12 cellular contexts compared by ENCODE assay signal in the genomic region with DNA sequence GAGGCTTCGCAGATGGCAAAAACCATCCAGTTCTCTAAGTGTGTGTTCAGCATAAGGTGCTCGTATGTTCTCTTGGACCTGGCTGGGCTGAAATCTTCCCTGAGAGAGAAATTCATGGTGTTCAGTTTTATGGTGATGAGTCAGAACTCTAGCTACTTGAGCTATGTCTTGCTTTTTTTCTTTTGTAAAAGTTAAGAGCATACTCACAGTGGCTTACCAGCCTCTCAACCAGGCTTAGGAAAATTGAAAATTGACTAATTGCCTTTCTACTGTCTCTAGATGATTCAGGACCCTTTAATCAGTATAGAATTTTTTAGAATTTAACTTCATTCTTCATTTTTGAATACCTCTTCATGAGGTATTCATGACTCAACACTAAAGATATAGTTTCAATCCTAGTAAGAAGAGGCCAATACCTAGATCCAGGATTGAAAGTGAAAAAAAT.
DNase-seq lines count a peak whose midpoint lies in the region; ATAC-seq, FAIRE-seq and TF ChIP-seq lines count a peak whose summit lies in the region.
"Had no signal": no experiment of that assay in that cellular context is flagged by ENCODE, and none has a peak within 500 bp of the region (broad histone marks: within the 10 kb centered on the region; RNA-seq: fewer than 3 reads in every experiment).

No MANE protein-coding gene starts in this region.

- dilution Hi-C loops in mammary epithelial cell (cut with HindIII; ENCODE audit: low sequenced_read_pairs) = no loop called here

- no peak overlapping the region for H3K9ac ChIP-seq in mammary epithelial cell (ENCODE audit: insufficient read depth, low read length)

- CTCF ChIA-PET in mammary epithelial cell (lab: Charles Lee; ENCODE audit: low non-redundant PET) = no interaction called here

- no peaks in the 10 kb centered on the region for H3K27me3 ChIP-seq in RWPE2 (ENCODE audit: insufficient read depth, poor library complexity, severe bottlenecking)
- peaks cover 2% of the 10 kb centered on the region for H3K27me3 ChIP-seq in mammary epithelial cell (ENCODE audit: insufficient read depth, low read length)
- H3K27me3 ChIP-seq: gastrocnemius medialis had no signal

- TF ChIP-seq CTCF in RWPE2 (IDR thresholded peaks at IDR 0.05; ENCODE audit: poor library complexity, severe bottlenecking) (no peak), mammary epithelial cell (conservative IDR thresholded peaks at IDR 0.05 in 1 of 2, IDR thresholded peaks at IDR 0.05 in 1 of 2; ENCODE audit: extremely low read depth in 1 of 2, insufficient read depth in 1 of 2, low read depth in 1 of 2, low read length in 2 of 2) (no peak)

- H3K36me3 ChIP-seq in RWPE2 (ENCODE audit: low read depth) (no peaks in the 10 kb centered on the region), mammary epithelial cell (ENCODE audit: insufficient read depth, low read length) (no peaks in the 10 kb centered on the region)
- H3K36me3 ChIP-seq: gastrocnemius medialis had no signal

- H3K4me1 Mint-ChIP-seq in stimulated activated effector memory CD8-positive, alpha-beta T cell treated with anti-CD3 and anti-CD28 coated beads, Interleukin-12 subunit alpha, Interleukin-12 subunit beta, amount 100 ng/mL, for 72 hours = no peaks in the 10 kb centered on the region
- H3K4me1 Mint-ChIP-seq: memory B cell had no signal

- FAIRE-seq in GM19239 (lab: Jason Lieb, UNC) = peak; percentile 64

- no peak overlapping the region for H3K4me2 ChIP-seq in mammary epithelial cell (ENCODE audit: insufficient read depth, low read depth, low read length)
- H3K4me2 ChIP-seq: PC-9 had no signal

- H3K4me3 ChIP-seq in RWPE2 (ENCODE audit: severe bottlenecking) = no peak overlapping the region
- no peak overlapping the region for H3K4me3 ChIP-seq in mammary epithelial cell (replicated peaks in 1 of 3; ENCODE audit: insufficient read depth in 1 of 3, low read depth in 2 of 3, low read length in 3 of 3)
- H3K4me3 ChIP-seq: gastrocnemius medialis, PC-9 had no signal

- no peaks in the 10 kb centered on the region for H4K20me1 ChIP-seq in mammary epithelial cell (ENCODE audit: insufficient read depth, low read length)

- H3K4me1 ChIP-seq in RWPE2 (ENCODE audit: insufficient read depth, poor library complexity, severe bottlenecking) (no peaks in the 10 kb centered on the region), mammary epithelial cell (ENCODE audit: insufficient read depth, low read length) (no peaks in the 10 kb centered on the region)
- H3K4me1 ChIP-seq: gastrocnemius medialis had no signal

- H3K79me2 ChIP-seq in mammary epithelial cell (ENCODE audit: insufficient read depth, low read length) = no peaks in the 10 kb centered on the region

- ATAC-seq in HG02981 (IDR thresholded peaks at IDR 0.05; ENCODE audit: unreplicated experiment) (peak; percentile 68), RWPE2 (ENCODE audit: low read depth) (0 out of 3 replicates have a peak, but pooled peaks have one; percentile 31)
- ATAC-seq in stimulated activated effector memory CD8-positive, alpha-beta T cell treated with anti-CD3 and anti-CD28 coated beads, Interleukin-12 subunit alpha, Interleukin-12 subunit beta, amount 100 ng/mL, for 72 hours = peak; percentile 26
- ATAC-seq: gastrocnemius medialis had no signal

- no peaks in the 10 kb centered on the region for H3K36me3 Mint-ChIP-seq in stimulated activated effector memory CD8-positive, alpha-beta T cell treated with anti-CD3 and anti-CD28 coated beads, Interleukin-12 subunit alpha, Interleukin-12 subunit beta, amount 100 ng/mL, for 72 hours
- H3K36me3 Mint-ChIP-seq: memory B cell had no signal

- no peak overlapping the region for H2AFZ ChIP-seq in mammary epithelial cell (ENCODE audit: low read depth, low read length)
- H2AFZ ChIP-seq: PC-9 had no signal

- H3K27ac Mint-ChIP-seq in stimulated activated effector memory CD8-positive, alpha-beta T cell treated with anti-CD3 and anti-CD28 coated beads, Interleukin-12 subunit alpha, Interleukin-12 subunit beta, amount 100 ng/mL, for 72 hours = no peak overlapping the region
- H3K27ac Mint-ChIP-seq: activated T-helper 1 cell treated with anti-CD3 and anti-CD28 coated beads, Interleukin-12 subunit alpha, Interleukin-12 subunit beta, Interleukin-2, Interleukin-4 antibody, amounts not matched to agents 30 ng/mL and 10 ng/mL and 1 ng/mL, durations not matched to agents 14 hours and 24 hours and 36 hours; memory B cell had no signal

- no peak overlapping the region for H3K4me3 Mint-ChIP-seq in stimulated activated effector memory CD8-positive, alpha-beta T cell treated with anti-CD3 and anti-CD28 coated beads, Interleukin-12 subunit alpha, Interleukin-12 subunit beta, amount 100 ng/mL, for 72 hours
- H3K4me3 Mint-ChIP-seq: activated T-helper 1 cell treated with anti-CD3 and anti-CD28 coated beads, Interleukin-12 subunit alpha, Interleukin-12 subunit beta, Interleukin-2, Interleukin-4 antibody, amounts not matched to agents 30 ng/mL and 10 ng/mL and 1 ng/mL, durations not matched to agents 14 hours and 24 hours and 36 hours; memory B cell had no signal

- DNase-seq in GM19239 (ENCODE audit: insufficient read length, low spot score) (no peak), RWPE2 (ENCODE audit: low spot score) (no peak), NCI-H1694 treated with DMSO at 0.1 percent for 48 hours (lab: John Stamatoyannopoulos, UW) (no peak), mammary epithelial cell (no peak)
- no peak for DNase-seq in stimulated activated effector memory CD8-positive, alpha-beta T cell treated with anti-CD3 and anti-CD28 coated beads, Interleukin-12 subunit alpha, Interleukin-12 subunit beta, amount 100 ng/mL, for 72 hours (ENCODE audit: low spot score in 2 of 2)
- DNase-seq in stimulated activated CD4-positive, alpha-beta T cell treated with anti-CD3 and anti-CD28 coated beads, Interleukin-4, amount 100 ng/mL, for 4 hours = no peak
- DNase-seq: gastrocnemius medialis, NCI-H1417 treated with DMSO at 0.1 percent for 48 hours, PC-9 had no signal

- WGBS in mammary epithelial cell (ENCODE audit: low coverage, missing lambda C conversion rate) = 90% methylated on average over 2 of the region's 2 CpGs

- H3K9me3 Mint-ChIP-seq in stimulated activated effector memory CD8-positive, alpha-beta T cell treated with anti-CD3 and anti-CD28 coated beads, Interleukin-12 subunit alpha, Interleukin-12 subunit beta, amount 100 ng/mL, for 72 hours = no peaks in the 10 kb centered on the region

- intact Hi-C loops in mammary epithelial cell (cut with micrococcal nuclease) = no loop called here

- no peaks in the 10 kb centered on the region for H3K9me3 ChIP-seq in RWPE2 (ENCODE audit: severe bottlenecking)
- H3K9me3 ChIP-seq in mammary epithelial cell (replicated peaks; ENCODE audit: insufficient read depth, low read length) = no peaks in the 10 kb centered on the region
- H3K9me3 ChIP-seq: gastrocnemius medialis had no signal

- H3K27ac ChIP-seq in RWPE2 (ENCODE audit: poor library complexity, severe bottlenecking) (no peak overlapping the region), mammary epithelial cell (ENCODE audit: insufficient read depth, low read depth, low read length) (no peak overlapping the region)
- H3K27ac ChIP-seq: gastrocnemius medialis, PC-9 had no signal

- in situ Hi-C loops in mammary epithelial cell (cut with MboI; ENCODE audit: low sequenced_read_pairs in 2 of 2) = no loop called here

- no TSS peak for BruUV-seq in mammary epithelial cell (replicated peaks; lab: Mats Ljungman, UMichigan)
